In the genomic region with DNA sequence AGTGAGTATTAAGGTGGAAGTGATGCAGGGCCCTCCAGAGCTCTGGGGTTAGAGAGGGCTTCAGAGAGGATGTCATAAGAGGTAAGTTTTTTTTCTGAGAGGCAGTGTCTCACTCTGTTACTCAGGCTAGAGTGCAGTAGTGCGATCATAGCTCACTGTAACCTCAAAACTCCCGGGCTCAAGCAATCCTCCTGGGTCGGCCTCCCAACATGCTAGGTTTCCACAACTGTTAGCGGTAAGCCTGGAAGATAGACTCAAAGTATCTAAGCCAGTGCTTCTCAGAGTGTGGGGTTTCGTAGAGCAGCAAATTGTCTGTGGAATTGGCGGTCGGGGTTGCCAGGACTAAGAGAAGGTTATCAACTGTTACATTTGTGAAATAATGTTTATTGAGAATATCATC, we compare ENCODE assay signal across 1 cellular context.
TF ChIP-seq lines count a peak whose summit lies in the region.

No MANE protein-coding gene starts in this region.

TF ChIP-seq in GM12878, 131 proteins besides CTCF, POLR2A, EP300 and RAD21:
- TF ChIP-seq HDGF (IDR thresholded peaks at IDR 0.05) (no peak), CHD1 (IDR thresholded peaks at IDR 0.05; ENCODE audit: low read depth, low read length) (no peak)
- TF ChIP-seq, protein P1, sequence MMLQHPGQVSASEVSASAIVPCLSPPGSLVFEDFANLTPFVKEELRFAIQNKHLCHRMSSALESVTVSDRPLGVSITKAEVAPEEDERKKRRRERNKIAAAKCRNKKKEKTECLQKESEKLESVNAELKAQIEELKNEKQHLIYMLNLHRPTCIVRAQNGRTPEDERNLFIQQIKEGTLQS (IDR thresholded peaks at IDR 0.05; ENCODE audit: borderline replicate concordance, extremely low read depth, low read depth, low read length), result no peak
